Comparison of ENCODE assay signal across 18 cellular contexts in genomic region chr10:20110435-20111119, GRCh38.
DNase-seq lines count a peak whose midpoint lies in the region; ATAC-seq and TF ChIP-seq lines count a peak whose summit lies in the region.
"Had no signal": no experiment of that assay in that cellular context is flagged by ENCODE, and none has a peak within 500 bp of the region (broad histone marks: within the 10 kb centered on the region; RNA-seq: fewer than 3 reads in every experiment).

No MANE protein-coding gene starts in this region.

- H2BK5ac ChIP-seq in neuronal stem cell (ENCODE audit: low read length) = no peak overlapping the region

- H3K9me3 ChIP-seq in neuronal stem cell (replicated peaks in 1 of 2; ENCODE audit: control insufficient read depth in 2 of 2, insufficient read depth in 1 of 2, low read depth in 1 of 2, low read length in 2 of 2) (no peaks in the 10 kb centered on the region), testis (no peaks in the 10 kb centered on the region)
- H3K9me3 ChIP-seq: neutrophil, SK-N-SH, uterus had no signal

- H2BK12ac ChIP-seq in neuronal stem cell (ENCODE audit: low read length) = no peak overlapping the region

- H3K4me3 ChIP-seq in dorsolateral prefrontal cortex (peak overlapping the region in 55 of 59 donors; percentile 0 to 63 (median 40)), neuronal stem cell (ENCODE audit: low read length in 2 of 2) (no peak overlapping the region), testis (no peak overlapping the region)
- H3K4me3 ChIP-seq: uterus had no signal

- H3K27me3 Mint-ChIP-seq in WTC11 (ENCODE audit: low read depth) = no peaks in the 10 kb centered on the region
- H3K27me3 Mint-ChIP-seq: activated naive CD8-positive, alpha-beta T cell treated with anti-CD3 and anti-CD28 coated beads, Interleukin-2, amount 10 ng/mL, durations not matched to agents 7 days and 5 days; CD4-positive, alpha-beta memory T cell had no signal

- H3K27ac Mint-ChIP-seq in WTC11 = no peak overlapping the region
- H3K27ac Mint-ChIP-seq in stimulated activated effector memory CD8-positive, alpha-beta T cell treated with anti-CD3 and anti-CD28 coated beads, Interleukin-12 subunit alpha, Interleukin-12 subunit beta, amount 100 ng/mL, for 72 hours = no peak overlapping the region
- H3K27ac Mint-ChIP-seq: activated naive CD8-positive, alpha-beta T cell treated with anti-CD3 and anti-CD28 coated beads, Interleukin-2, amount 10 ng/mL, durations not matched to agents 7 days and 5 days; activated T-helper 2 cell treated with anti-CD3 and anti-CD28 coated beads, Interferon-gamma antibody, Interleukin-2, Interleukin-4, amounts not matched to agents 10 μg/mL and 5 μg/mL and 100 μg/mL, durations not matched to agents 14 hours and 24 hours and 36 hours; CD4-positive, alpha-beta memory T cell; immature natural killer cell had no signal

- no peak overlapping the region for H4K8ac ChIP-seq in neuronal stem cell (ENCODE audit: low read depth, low read length)

- no peak overlapping the region for H3K9ac ChIP-seq in neuronal stem cell (ENCODE audit: low read depth, low read length, poor library complexity)
- H3K9ac ChIP-seq: SK-N-SH had no signal

- DNase-seq in WTC11 (ENCODE audit: low spot score) = no peak
- DNase-seq in dorsolateral prefrontal cortex = peak in 9 of 10 donors; percentile 22 to 53 (median 51)
- DNase-seq in neuronal stem cell (ENCODE audit: low spot score) = no peak
- peak; percentile 53 for DNase-seq in testis
- DNase-seq in stimulated activated effector memory CD8-positive, alpha-beta T cell treated with anti-CD3 and anti-CD28 coated beads, Interleukin-12 subunit alpha, Interleukin-12 subunit beta, amount 100 ng/mL, for 72 hours (ENCODE audit: low spot score in 2 of 2) = no peak
- no peak for DNase-seq in DMS 273 treated with DMSO at 0.1 percent for 48 hours (lab: John Stamatoyannopoulos, UW)
- DNase-seq: activated naive CD8-positive, alpha-beta T cell treated with anti-CD3 and anti-CD28 coated beads, Interleukin-2, amount 10 ng/mL, durations not matched to agents 7 days and 5 days; CD4-positive, alpha-beta memory T cell; dermis blood vessel endothelial cell; immature natural killer cell; KBM-7; NCI-H1436 treated with DMSO at 0.1 percent for 48 hours; SK-N-SH; stimulated activated CD8-positive, alpha-beta memory T cell treated with anti-CD3 and anti-CD28 coated beads, Interleukin-4, amount 100 ng/mL, for 48 hours; uterus had no signal

- H3K4me1 ChIP-seq in neuronal stem cell (ENCODE audit: control insufficient read depth in 2 of 2, insufficient read depth in 1 of 2, low read depth in 1 of 2, low read length in 2 of 2) (peaks cover 0 to 7% of the 10 kb centered on the region in 2 donors), testis (peaks cover 11% of the 10 kb centered on the region)
- H3K4me1 ChIP-seq: uterus had no signal

- no peak overlapping the region for H2AK5ac ChIP-seq in neuronal stem cell (ENCODE audit: low read depth, low read length)

- no peak overlapping the region for H3K4ac ChIP-seq in neuronal stem cell (ENCODE audit: low read length)

- peak overlapping the region; percentile 11 for H2AFZ ChIP-seq in neuronal stem cell (ENCODE audit: low read length)

- no peak overlapping the region for H3K14ac ChIP-seq in neuronal stem cell (ENCODE audit: low read length)

- no peaks in the 10 kb centered on the region for H3K79me1 ChIP-seq in neuronal stem cell (ENCODE audit: low read depth, low read length)

- intact Hi-C loops in dorsolateral prefrontal cortex (cut with DNase I) = loop anchor here in 1 of 2 donors (10.0 kb wide), 1 partner anchor 174 kb away; no protein-coding TSS in a partner anchor
- intact Hi-C loops in testis (cut with DNase I; ENCODE audit: low total_unique reads) = no loop called here

- H3K27ac ChIP-seq in dorsolateral prefrontal cortex (peak overlapping the region in 53 of 59 donors; percentile 2 to 86 (median 60)), neuronal stem cell (replicated peaks; ENCODE audit: low read length) (no peak overlapping the region), testis (peak overlapping the region; percentile 56 to 68)
- H3K27ac ChIP-seq: neutrophil, uterus had no signal

- ATAC-seq in WTC11 (peak; percentile 63), GM18873 (IDR thresholded peaks at IDR 0.05; ENCODE audit: low FRiP score, unreplicated experiment) (no peak)
- no peak for ATAC-seq in stimulated activated effector memory CD8-positive, alpha-beta T cell treated with anti-CD3 and anti-CD28 coated beads, Interleukin-12 subunit alpha, Interleukin-12 subunit beta, amount 100 ng/mL, for 72 hours

- H3K4me3 Mint-ChIP-seq in WTC11 = no peak overlapping the region
- H3K4me3 Mint-ChIP-seq in stimulated activated effector memory CD8-positive, alpha-beta T cell treated with anti-CD3 and anti-CD28 coated beads, Interleukin-12 subunit alpha, Interleukin-12 subunit beta, amount 100 ng/mL, for 72 hours = no peak overlapping the region
- H3K4me3 Mint-ChIP-seq: activated naive CD8-positive, alpha-beta T cell treated with anti-CD3 and anti-CD28 coated beads, Interleukin-2, amount 10 ng/mL, durations not matched to agents 7 days and 5 days; CD4-positive, alpha-beta memory T cell; immature natural killer cell had no signal

- peaks cover 12% of the 10 kb centered on the region for H3K36me3 Mint-ChIP-seq in WTC11
- H3K36me3 Mint-ChIP-seq in stimulated activated effector memory CD8-positive, alpha-beta T cell treated with anti-CD3 and anti-CD28 coated beads, Interleukin-12 subunit alpha, Interleukin-12 subunit beta, amount 100 ng/mL, for 72 hours = no peaks in the 10 kb centered on the region
- H3K36me3 Mint-ChIP-seq: activated naive CD8-positive, alpha-beta T cell treated with anti-CD3 and anti-CD28 coated beads, Interleukin-2, amount 10 ng/mL, durations not matched to agents 7 days and 5 days; CD4-positive, alpha-beta memory T cell had no signal

- H3K23ac ChIP-seq in neuronal stem cell (ENCODE audit: low read depth, low read length, poor library complexity) = no peak overlapping the region

- CTCF ChIA-PET in WTC11 (lab: Charles Lee) = no interaction called here

- H3K27me3 ChIP-seq in dorsolateral prefrontal cortex (no peaks in the 10 kb centered on the region), neuronal stem cell (ENCODE audit: control insufficient read depth in 3 of 3, insufficient read depth in 3 of 3, low read depth in 1 of 3, low read length in 3 of 3) (no peaks in the 10 kb centered on the region), testis (no peaks in the 10 kb centered on the region)
- H3K27me3 ChIP-seq: neutrophil, uterus had no signal

- TF ChIP-seq CTCF in WTC11 (IDR thresholded peaks at IDR 0.05) (no peak), dorsolateral prefrontal cortex (IDR thresholded peaks at IDR 0.05 in 54 of 56, conservative IDR thresholded peaks at IDR 0.05 in 2 of 56; ENCODE audit: low read depth in 1 of 56, partially characterized antibody in 56 of 56) (peak in 13 of 56 donors; percentile 8 to 45 (median 25)), testis (IDR thresholded peaks at IDR 0.05) (no peak)

- no peak for TF ChIP-seq POLR2A in testis (IDR thresholded peaks at IDR 0.05)

- no peak overlapping the region for H2BK120ac ChIP-seq in neuronal stem cell (ENCODE audit: low read depth, low read length)

- H3K4me1 Mint-ChIP-seq in WTC11 = peaks cover 37% of the 10 kb centered on the region
- H3K4me1 Mint-ChIP-seq in stimulated activated effector memory CD8-positive, alpha-beta T cell treated with anti-CD3 and anti-CD28 coated beads, Interleukin-12 subunit alpha, Interleukin-12 subunit beta, amount 100 ng/mL, for 72 hours = no peaks in the 10 kb centered on the region
- H3K4me1 Mint-ChIP-seq: activated naive CD8-positive, alpha-beta T cell treated with anti-CD3 and anti-CD28 coated beads, Interleukin-2, amount 10 ng/mL, durations not matched to agents 7 days and 5 days; CD4-positive, alpha-beta memory T cell had no signal

- WGBS in neuronal stem cell (ENCODE audit: extremely low coverage in 2 of 2, insufficient read length in 2 of 2, insufficient replicate concordance in 1 of 2), 2 donors = no CpG with 5 or more reads among the region's 6 CpGs
- WGBS in testis, 2 donors = 22 to 42% methylated on average over 6 of the region's 6 CpGs

- H3K36me3 ChIP-seq in neuronal stem cell (replicated peaks in 1 of 2; ENCODE audit: control insufficient read depth in 2 of 2, insufficient read depth in 2 of 2, low read length in 2 of 2) (no peaks in the 10 kb centered on the region), testis (ENCODE audit: low read depth, missing control alignments) (no peaks in the 10 kb centered on the region)
- H3K36me3 ChIP-seq: neutrophil, uterus had no signal

- H2BK15ac ChIP-seq in neuronal stem cell (ENCODE audit: low read length) = no peak overlapping the region

- no peak overlapping the region for H3K18ac ChIP-seq in neuronal stem cell (ENCODE audit: low read length)

- POLR2A ChIA-PET in WTC11 (lab: Charles Lee) = no interaction called here

- H3K4me2 ChIP-seq in neuronal stem cell (ENCODE audit: insufficient read depth, low read length, poor library complexity, severe bottlenecking) = no peak overlapping the region
- H3K4me2 ChIP-seq: SK-N-SH had no signal

- no peak overlapping the region for H4K91ac ChIP-seq in neuronal stem cell (ENCODE audit: low read depth, low read length, poor library complexity)

- H3K9me3 Mint-ChIP-seq in WTC11 = peaks cover 7% of the 10 kb centered on the region; the same call in 1 of the 2 replicates
- H3K9me3 Mint-ChIP-seq in stimulated activated effector memory CD8-positive, alpha-beta T cell treated with anti-CD3 and anti-CD28 coated beads, Interleukin-12 subunit alpha, Interleukin-12 subunit beta, amount 100 ng/mL, for 72 hours = peaks cover 12% of the 10 kb centered on the region

TF ChIP-seq in WTC11, 78 proteins besides CTCF, POLR2A, EP300 and RAD21:
- TF ChIP-seq FOXP1 (CRISPR knock-in tag; IDR thresholded peaks at IDR 0.05; ENCODE audit: borderline replicate concordance) = no peak

Comparison
In these comparisons a context has a peak if more than half of its experiments do, and no peak if none do; other contexts are left out.
1. DNase-seq: peak in dorsolateral prefrontal cortex (9 of 10) and testis (single experiment); none in WTC11 (single experiment), neuronal stem cell (single experiment), stimulated activated effector memory CD8-positive, alpha-beta T cell treated with anti-CD3 and anti-CD28 coated beads, Interleukin-12 subunit alpha, Interleukin-12 subunit beta, amount 100 ng/mL, for 72 hours (0 of 2) and DMS 273 treated with DMSO at 0.1 percent for 48 hours (single experiment).
2. H3K4me3 ChIP-seq: peak in dorsolateral prefrontal cortex (55 of 59); none in neuronal stem cell (0 of 2) and testis (0 of 2).